9 cellular contexts compared by ENCODE assay signal in genomic region chr6:41786451-41787218, GRCh38. TPM values are rescaled to one million over a fixed set of nuclear protein-coding genes. Genes with fewer than 3 reads are reported as not detected.
DNase-seq lines count a peak whose midpoint lies in the region; ATAC-seq and TF ChIP-seq lines count a peak whose summit lies in the region.
"Had no signal": no experiment of that assay in that cellular context is flagged by ENCODE, and none has a peak within 500 bp of the region (broad histone marks: within the 10 kb centered on the region; RNA-seq: fewer than 3 reads in every experiment).

No MANE protein-coding gene starts in this region.

- H3K4me3 ChIP-seq in OCI-LY1 (ENCODE audit: low read depth, low read length, poor library complexity, severe bottlenecking), result peak overlapping the region; percentile 98
- H3K4me3 ChIP-seq in epithelial cell of proximal tubule (ENCODE audit: low read depth, low read length), result peak overlapping the region; percentile 76
- H3K4me3 ChIP-seq in mucosa of rectum (ENCODE audit: low read length in 2 of 2), result peak overlapping the region; percentile 82 to 97

- H3K27ac ChIP-seq in OCI-LY1 (ENCODE audit: low read depth, low read length, poor library complexity, severe bottlenecking), result peak overlapping the region; percentile 73
- H3K27ac ChIP-seq in mucosa of rectum (ENCODE audit: low read depth in 2 of 2, low read length in 2 of 2), result peak overlapping the region; percentile 96 to 98

- no peaks in the 10 kb centered on the region for H3K9me2 ChIP-seq in OCI-LY1 (ENCODE audit: low read depth, low read length)

- H4K20me1 ChIP-seq in OCI-LY1 (ENCODE audit: insufficient read depth, low read length), result no peaks in the 10 kb centered on the region

- H3K79me2 ChIP-seq in OCI-LY1 (ENCODE audit: insufficient read depth, low read length), result peaks cover 10% of the 10 kb centered on the region

- H3F3A ChIP-seq in OCI-LY1 (ENCODE audit: insufficient read depth, low read length), result no peaks in the 10 kb centered on the region

- peak; percentile 65 for ATAC-seq in GM19463 (IDR thresholded peaks at IDR 0.05; ENCODE audit: unreplicated experiment)

- H3K36me3 ChIP-seq in OCI-LY1 (ENCODE audit: insufficient read depth, low read length), result peaks cover 27% of the 10 kb centered on the region
- H3K36me3 ChIP-seq in mucosa of rectum (ENCODE audit: control insufficient read depth in 2 of 2, insufficient read depth in 2 of 2, low read length in 2 of 2), result peaks cover 20 to 22% of the 10 kb centered on the region in 2 donors

- H3K4me2 ChIP-seq in OCI-LY1 (ENCODE audit: low read length), result peak overlapping the region; percentile 82

- H3K9ac ChIP-seq in OCI-LY1 (ENCODE audit: low read length), result peak overlapping the region; percentile 99
- peak overlapping the region; percentile 72 to 95 for H3K9ac ChIP-seq in mucosa of rectum (ENCODE audit: low read depth in 1 of 2, low read length in 2 of 2)

- H3K4me1 ChIP-seq in OCI-LY1 (ENCODE audit: insufficient read depth, low read length, severe bottlenecking) (peaks cover 18% of the 10 kb centered on the region), mucosa of rectum (ENCODE audit: control insufficient read depth in 2 of 2, insufficient read depth in 2 of 2, low read length in 2 of 2) (peaks cover 6 to 13% of the 10 kb centered on the region in 2 donors)

- H3K9me3 ChIP-seq in OCI-LY1 (ENCODE audit: low read length) (no peaks in the 10 kb centered on the region), mucosa of rectum (ENCODE audit: control insufficient read depth in 2 of 2, low read length in 2 of 2) (no peaks in the 10 kb centered on the region)

- no peaks in the 10 kb centered on the region for H3K27me3 ChIP-seq in OCI-LY1 (ENCODE audit: insufficient read depth, low read length)
- no peaks in the 10 kb centered on the region for H3K27me3 ChIP-seq in mucosa of rectum (ENCODE audit: control insufficient read depth in 2 of 2, insufficient read depth in 2 of 2, low read length in 2 of 2)

- H2AFZ ChIP-seq in OCI-LY1 (ENCODE audit: low read length), result no peak overlapping the region

- TF ChIP-seq CTCF in OCI-LY1 (IDR thresholded peaks at IDR 0.05; ENCODE audit: low read length), result peak; percentile 68
- TF ChIP-seq CTCF in epithelial cell of proximal tubule (conservative IDR thresholded peaks at IDR 0.05; ENCODE audit: low read depth, low read length), result peak; percentile 64

- DNase-seq in CMK (ENCODE audit: low read depth), result peak; percentile 41
- peak; percentile 84 for DNase-seq in HT-29 (ENCODE audit: low spot score)
- DNase-seq in activated T-cell treated with anti-CD3 and anti-CD28 coated beads for 48 hours (ENCODE audit: low read depth), result peak; percentile 88
- DNase-seq in epithelial cell of proximal tubule (ENCODE audit: low read depth), result no peak
- DNase-seq in stimulated activated CD8-positive, alpha-beta memory T cell treated with anti-CD3 and anti-CD28 coated beads, Interleukin-4, amount 100 ng/mL, for 4 hours (ENCODE audit: low read depth in 2 of 2, low spot score in 1 of 2), result peak; percentile 77 to 78

RNA-seq across cellular contexts. Expression of gene TOMM6, which starts 0.9 kb away (rescaled TPM):
- total RNA-seq in HT-29 (2014; rRNA removed; shearing (Covaris generic)), result 83.4 and 86.2 TPM in 2 replicates
- total RNA-seq in epithelial cell of proximal tubule, result 224 and 302 TPM in 2 replicates

RNA-seq across cellular contexts. Expression of gene PRICKLE4, which starts 6.1 kb away (rescaled TPM):
- total RNA-seq in HT-29 (2014; rRNA removed; shearing (Covaris generic)), result 16.0 and 16.9 TPM in 2 replicates
- 2.2 TPM in 1 of 2 replicates, not detected in the other for total RNA-seq in epithelial cell of proximal tubule

RNA-seq across cellular contexts. Expression of gene FRS3, which starts 6.9 kb away (rescaled TPM):
- 3.4 and 3.9 TPM in 2 replicates for total RNA-seq in HT-29 (2014; rRNA removed; shearing (Covaris generic))
- total RNA-seq in epithelial cell of proximal tubule, result 2.0 and 6.1 TPM in 2 replicates

RNA-seq across cellular contexts. Expression of gene PGC, which starts 39.4 kb away (rescaled TPM):
- 0.20 and 0.26 TPM in 2 replicates for total RNA-seq in HT-29 (2014; rRNA removed; shearing (Covaris generic))
- not detected in 2 replicates for total RNA-seq in epithelial cell of proximal tubule
- total RNA-seq: subcutaneous adipose tissue had no signal

RNA-seq across cellular contexts. Expression of gene TFEB, which starts 51.2 kb away (rescaled TPM):
- total RNA-seq in HT-29 (2014; rRNA removed; shearing (Covaris generic)), result 24.0 and 24.1 TPM in 2 replicates
- total RNA-seq in epithelial cell of proximal tubule, result 2.4 and 3.3 TPM in 2 replicates
